ENCODE assay signal across 10 cellular contexts in genomic region chr9:116951588-116952433, GRCh38.
DNase-seq lines count a peak whose midpoint lies in the region; ATAC-seq, FAIRE-seq and TF ChIP-seq lines count a peak whose summit lies in the region.
"Had no signal": no experiment of that assay in that cellular context is flagged by ENCODE, and none has a peak within 500 bp of the region (broad histone marks: within the 10 kb centered on the region; RNA-seq: fewer than 3 reads in every experiment).

No MANE protein-coding gene starts in this region.

- H3K36me3 ChIP-seq in stomach, result no peaks in the 10 kb centered on the region

- H3K4me3 Mint-ChIP-seq in stimulated activated memory B cell treated with anti-CD40 and anti-IgM and Interleukin-4, amounts not matched to agents 10 μg/mL and 1 μg/mL and 100 μg/mL, for 72 hours, result no peak overlapping the region
- H3K4me3 Mint-ChIP-seq: T-helper 1 cell treated with Interleukin-12 subunit alpha and Interleukin-12 subunit beta and Interleukin-4 antibody, amounts not matched to agents 30 μg/mL and 1 μg/mL, for 36 hours had no signal

- H3K9me3 Mint-ChIP-seq in stimulated activated memory B cell treated with anti-CD40 and anti-IgM and Interleukin-4, amounts not matched to agents 10 μg/mL and 1 μg/mL and 100 μg/mL, for 72 hours, result no peaks in the 10 kb centered on the region

- H3K4me3 ChIP-seq in stomach, result no peak overlapping the region

- no peaks in the 10 kb centered on the region for H3K27me3 ChIP-seq in stomach

- no peak overlapping the region for H3K27ac Mint-ChIP-seq in stimulated activated memory B cell treated with anti-CD40 and anti-IgM and Interleukin-4, amounts not matched to agents 10 μg/mL and 1 μg/mL and 100 μg/mL, for 72 hours
- H3K27ac Mint-ChIP-seq: T-helper 1 cell treated with Interleukin-12 subunit alpha and Interleukin-12 subunit beta and Interleukin-4 antibody, amounts not matched to agents 30 μg/mL and 1 μg/mL, for 36 hours had no signal

- no peaks in the 10 kb centered on the region for H3K4me1 Mint-ChIP-seq in stimulated activated memory B cell treated with anti-CD40 and anti-IgM and Interleukin-4, amounts not matched to agents 10 μg/mL and 1 μg/mL and 100 μg/mL, for 72 hours

- H3K27me3 Mint-ChIP-seq in stimulated activated memory B cell treated with anti-CD40 and anti-IgM and Interleukin-4, amounts not matched to agents 10 μg/mL and 1 μg/mL and 100 μg/mL, for 72 hours, result no peaks in the 10 kb centered on the region

- no peak overlapping the region for H3K27ac ChIP-seq in stomach

- no peak for TF ChIP-seq CTCF in stomach (IDR thresholded peaks at IDR 0.05)

- no peak for TF ChIP-seq EP300 in stomach (IDR thresholded peaks at IDR 0.05)

- no peaks in the 10 kb centered on the region for H3K4me1 ChIP-seq in stomach

- TF ChIP-seq POLR2A in stomach (IDR thresholded peaks at IDR 0.05), result no peak

- no peaks in the 10 kb centered on the region for H3K36me3 Mint-ChIP-seq in stimulated activated memory B cell treated with anti-CD40 and anti-IgM and Interleukin-4, amounts not matched to agents 10 μg/mL and 1 μg/mL and 100 μg/mL, for 72 hours

- WGBS in stomach, 5 donors, result 79 to 94% (median 84%) methylated on average over 3 of the region's 3 CpGs

- FAIRE-seq in RCC 7860 (lab: Jason Lieb, UNC), result peak; percentile 95
- FAIRE-seq: colon had no signal

- DNase-seq in RCC 7860 (ENCODE audit: low spot score) (peak; percentile 95), stomach (no peak), cerebellum (ENCODE audit: low spot score) (no peak), 8988T (no peak), NCI-H345 (lab: John Stamatoyannopoulos, UW) (no peak)

- peak; percentile 79 for ATAC-seq in GM18873 (IDR thresholded peaks at IDR 0.05; ENCODE audit: low FRiP score, unreplicated experiment)
- ATAC-seq in HG02763 (IDR thresholded peaks at IDR 0.05; ENCODE audit: unreplicated experiment), result peak; percentile 72
- peak; percentile 28 for ATAC-seq in stimulated activated memory B cell treated with anti-CD40 and anti-IgM and Interleukin-4, amounts not matched to agents 10 μg/mL and 1 μg/mL and 100 μg/mL, for 72 hours

- intact Hi-C loops in stomach (cut with DNase I; ENCODE audit: low total_unique reads), result no loop called here

- H3K9me3 ChIP-seq in stomach, result no peaks in the 10 kb centered on the region

Comparison
In these comparisons a context has a peak if more than half of its experiments do, and no peak if none do; other contexts are left out.
1. ATAC-seq: peak in every context shown above with its lines; median percentile 79 in GM18873; 72 in HG02763; 28 in stimulated activated memory B cell treated with anti-CD40 and anti-IgM and Interleukin-4, amounts not matched to agents 10 μg/mL and 1 μg/mL and 100 μg/mL, for 72 hours.